ENCODE assay signal across 8 cellular contexts in genomic region chr7:41979834-41980307, GRCh38.
DNase-seq lines count a peak whose midpoint lies in the region; ATAC-seq and TF ChIP-seq lines count a peak whose summit lies in the region.

No MANE protein-coding gene starts in this region.

- peaks cover 9% of the 10 kb centered on the region for H3K27me3 Mint-ChIP-seq in memory B cell

- no peaks in the 10 kb centered on the region for H3K9me3 Mint-ChIP-seq in memory B cell

- no peak overlapping the region for H3K4me3 ChIP-seq in cardiac fibroblast (replicated peaks in 1 of 2; ENCODE audit: low read depth in 2 of 2, low read length in 2 of 2)

- no peak for TF ChIP-seq POLR2A in GM18505 (IDR thresholded peaks at IDR 0.05; ENCODE audit: borderline replicate concordance, extremely low read depth, insufficient read depth, insufficient read length)

- no peaks in the 10 kb centered on the region for H3K4me1 Mint-ChIP-seq in memory B cell

- peak; percentile 63 for DNase-seq in ELR (ENCODE audit: low read depth)
- peak; percentile 29 for DNase-seq in LHCN-M2 (ENCODE audit: low read depth)
- DNase-seq in cardiac fibroblast (ENCODE audit: low read depth in 2 of 2), result peak; percentile 64 to 87
- DNase-seq in memory B cell (ENCODE audit: low spot score in 2 of 2), result no peak
- DNase-seq in NCI-H1930 (lab: John Stamatoyannopoulos, UW), result no peak
- no peak for DNase-seq in activated CD8-positive, alpha-beta memory T cell treated with anti-CD3 and anti-CD28 coated beads for 24 hours
- no peak for DNase-seq in activated T-cell treated with anti-CD3 and anti-CD28 coated beads, Interleukin-2, amount 50 U/mL, for 48 hours

- no peak overlapping the region for H3K27ac Mint-ChIP-seq in memory B cell

- ATAC-seq in memory B cell (ENCODE audit: low read depth) (peak; percentile 50), GM18505 (IDR thresholded peaks at IDR 0.05; ENCODE audit: unreplicated experiment) (no peak)

- H3K4me3 Mint-ChIP-seq in memory B cell, result no peak overlapping the region

- no peaks in the 10 kb centered on the region for H3K36me3 Mint-ChIP-seq in memory B cell

- TF ChIP-seq CTCF in cardiac fibroblast (IDR thresholded peaks at IDR 0.05; ENCODE audit: low read depth, low read length), result peak; percentile 90

Comparison
In these comparisons a context has a peak if more than half of its experiments do, and no peak if none do; other contexts are left out.
1. DNase-seq: peak in ELR (single experiment), LHCN-M2 (single experiment) and cardiac fibroblast (2 of 2); none in memory B cell (0 of 2), NCI-H1930 (0 of 2), activated CD8-positive, alpha-beta memory T cell treated with anti-CD3 and anti-CD28 coated beads for 24 hours (single experiment) and activated T-cell treated with anti-CD3 and anti-CD28 coated beads, Interleukin-2, amount 50 U/mL, for 48 hours (0 of 2).